In genomic region chr4:98994474-98995182, GRCh38 we compare ENCODE assay signal across 8 cellular contexts. TPM values are rescaled to one million over a fixed set of nuclear protein-coding genes. Genes with fewer than 3 reads are reported as not detected.
DNase-seq lines count a peak whose midpoint lies in the region; ATAC-seq lines count a peak whose summit lies in the region.

No MANE protein-coding gene starts in this region.

- H3K27me3 ChIP-seq in mononuclear cell (ENCODE audit: insufficient read depth, low read length), result no peaks in the 10 kb centered on the region

- ATAC-seq in HG03342 (IDR thresholded peaks at IDR 0.05; ENCODE audit: unreplicated experiment) (no peak), GM19397 (IDR thresholded peaks at IDR 0.05; ENCODE audit: unreplicated experiment) (no peak), GM21619 (IDR thresholded peaks at IDR 0.05; ENCODE audit: unreplicated experiment) (no peak), HG03565 (IDR thresholded peaks at IDR 0.05; ENCODE audit: unreplicated experiment) (no peak)

- H3K4me3 ChIP-seq in mononuclear cell (ENCODE audit: low read length), result peak overlapping the region; percentile 36

- peak overlapping the region; percentile 94 for H3K27ac ChIP-seq in caudate nucleus (ENCODE audit: low read depth, low read length)

- H3K4me1 ChIP-seq in mononuclear cell (ENCODE audit: insufficient read depth, low read length), result peaks cover 18% of the 10 kb centered on the region

- H3K9me3 ChIP-seq in mononuclear cell (ENCODE audit: low read depth, low read length), result no peaks in the 10 kb centered on the region

- peak; percentile 2 for DNase-seq in CD1c-positive myeloid dendritic cell (ENCODE audit: extremely low spot score)
- DNase-seq in LHCN-M2 (ENCODE audit: low read depth), result peak; percentile 3
- DNase-seq in caudate nucleus (lab: John Stamatoyannopoulos, UW), result peak in 1 of 61 donors; percentile 6

RNA-seq across cellular contexts. Expression of gene METAP1, which starts 0.9 kb away (rescaled TPM):
- total RNA-seq in LHCN-M2 (2014; rRNA removed), result 61.9 and 62.7 TPM in 2 replicates
- 22.5 TPM for polyA plus RNA-seq in LHCN-M2 (2012)
- total RNA-seq in mononuclear cell, result 25.2 TPM
